ENCODE assay signal across 8 cellular contexts in genomic region chr22:17638432-17639237, GRCh38. TPM values are rescaled to one million over a fixed set of nuclear protein-coding genes. Genes with fewer than 3 reads are reported as not detected.
DNase-seq lines count a peak whose midpoint lies in the region; ATAC-seq and TF ChIP-seq lines count a peak whose summit lies in the region.

Gene BCL2L13, plus strand, starts transcription at chr22:17638757. Its CDS starts 16,955 bp downstream, at chr22:17655712.

- intact Hi-C loops in left ventricle myocardium superior (cut with micrococcal nuclease), result no loop called here
- intact Hi-C loops in prostate gland (cut with DNase I), result loop anchor here (1.0 kb wide), 1 partner anchor 9 kb away; no protein-coding TSS in a partner anchor

- peak in 2 of 4 experiments; percentile 35 to 53 for TF ChIP-seq CTCF in prostate gland (IDR thresholded peaks at IDR 0.05)

- H3K36me3 ChIP-seq in prostate gland, result no peaks in the 10 kb centered on the region

- H3K27me3 ChIP-seq in prostate gland (replicated peaks; ENCODE audit: insufficient read depth), result no peaks in the 10 kb centered on the region

- H3K9me3 ChIP-seq in prostate gland, result no peaks in the 10 kb centered on the region

- peak; percentile 98 for TF ChIP-seq POLR2A in prostate gland (IDR thresholded peaks at IDR 0.05)

- WGBS in prostate gland, result 0% methylated on average over 49 of the region's 68 CpGs

- H3K27ac ChIP-seq in angular gyrus (ENCODE audit: low read depth, low read length) (peak within 1 kb of the TSS; percentile 91), prostate gland (peak within 1 kb of the TSS; percentile 98 to 99)

- ATAC-seq in GM18498 (IDR thresholded peaks at IDR 0.05; ENCODE audit: unreplicated experiment) (peak; percentile 94), HG02884 (IDR thresholded peaks at IDR 0.05; ENCODE audit: unreplicated experiment) (peak; percentile 90), left ventricle myocardium superior (peak; percentile 98)

- DNase-seq in NCI-H1694 treated with DMSO at 0.1 percent for 48 hours (lab: John Stamatoyannopoulos, UW) (peak; percentile 52), T-helper 2 cell (peak; percentile 74 to 94 (median 81)), left ventricle myocardium superior (peak; percentile 96), prostate gland (ENCODE audit: low spot score) (peak; percentile 91), ureter (ENCODE audit: low spot score) (peak; percentile 94)

- H3K4me3 ChIP-seq in prostate gland, result peak within 1 kb of the TSS; percentile 68 to 89

- peaks cover 7% of the 10 kb centered on the region for H3K4me1 ChIP-seq in prostate gland (replicated peaks)

RNA-seq across cellular contexts. Expression of gene BCL2L13, which starts in this region (rescaled TPM):
- 92.9 TPM for total RNA-seq in left ventricle myocardium superior
- 10 to 100 TPM; 64.7 to 67.9 TPM for total RNA-seq in prostate gland
- 52.3 TPM for total RNA-seq in ureter

Comparison
In these comparisons a context has a peak if more than half of its experiments do, and no peak if none do; other contexts are left out.
1. Peak in every context shown above with its lines: DNase-seq, ATAC-seq, H3K4me3 ChIP-seq and H3K27ac ChIP-seq.